ENCODE assay signal across 11 cellular contexts in the genomic region with DNA sequence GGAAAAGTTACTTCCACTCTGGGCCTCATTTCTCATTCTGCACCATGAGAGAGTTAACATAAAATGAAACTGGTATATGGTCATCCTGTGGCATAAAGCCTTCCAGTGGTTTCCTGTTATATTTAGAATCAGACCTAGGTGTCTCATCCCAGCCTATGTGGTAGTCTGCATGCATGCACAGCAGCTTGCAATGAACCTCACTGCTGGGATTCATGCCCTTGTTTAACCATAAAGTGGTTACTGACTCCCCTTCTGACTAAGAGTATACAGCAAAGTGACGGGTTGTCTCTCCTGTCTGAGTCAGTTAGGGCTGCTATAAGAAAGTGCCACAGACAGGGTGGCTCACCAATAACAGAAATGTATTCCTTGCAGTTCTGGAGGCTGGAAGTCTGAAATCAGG. TPM values are rescaled to one million over a fixed set of nuclear protein-coding genes. Genes with fewer than 3 reads are reported as not detected.
DNase-seq lines count a peak whose midpoint lies in the region; ATAC-seq and TF ChIP-seq lines count a peak whose summit lies in the region.
"Had no signal": no experiment of that assay in that cellular context is flagged by ENCODE, and none has a peak within 500 bp of the region (broad histone marks: within the 10 kb centered on the region; RNA-seq: fewer than 3 reads in every experiment).

No MANE protein-coding gene starts in this region.

- H3K4me3 Mint-ChIP-seq in activated CD8-positive, alpha-beta T cell treated with anti-CD3 and anti-CD28 coated beads for 36 hours, result no peak overlapping the region
- no peak overlapping the region for H3K4me3 Mint-ChIP-seq in stimulated activated naive CD8-positive, alpha-beta T cell treated with anti-CD3 and anti-CD28 coated beads, Interleukin-15, amount 100 ng/mL, for 72 hours

- no peaks in the 10 kb centered on the region for H3K36me3 Mint-ChIP-seq in activated CD8-positive, alpha-beta T cell treated with anti-CD3 and anti-CD28 coated beads for 36 hours (ENCODE audit: low read depth)
- H3K36me3 Mint-ChIP-seq: naive B cell had no signal

- peak; percentile 61 for ATAC-seq in HG02938 (IDR thresholded peaks at IDR 0.05; ENCODE audit: unreplicated experiment)
- ATAC-seq in activated CD8-positive, alpha-beta T cell treated with anti-CD3 and anti-CD28 coated beads for 36 hours, result peak; percentile 80
- ATAC-seq in stimulated activated naive CD8-positive, alpha-beta T cell treated with anti-CD3 and anti-CD28 coated beads, Interleukin-15, amount 100 ng/mL, for 72 hours, result peak; percentile 99
- ATAC-seq in GM18517 (IDR thresholded peaks at IDR 0.05; ENCODE audit: unreplicated experiment), result no peak

- DNase-seq in stimulated activated CD4-positive, alpha-beta T cell treated with anti-CD3 and anti-CD28 coated beads, Interleukin-1b, Interleukin-23, amount 100 ng/mL, for 48 hours, result peak; percentile 67
- DNase-seq in stimulated activated CD4-positive, alpha-beta T cell treated with anti-CD3 and anti-CD28 coated beads, Interleukin-12 subunit alpha, Interleukin-12 subunit beta, amount 100 ng/mL, for 4 hours, result no peak
- peak; percentile 65 for DNase-seq in activated CD8-positive, alpha-beta T cell treated with anti-CD3 and anti-CD28 coated beads for 36 hours
- DNase-seq in stimulated activated naive CD8-positive, alpha-beta T cell treated with anti-CD3 and anti-CD28 coated beads, Interleukin-15, amount 100 ng/mL, for 72 hours, result peak; percentile 48 to 85
- no peak for DNase-seq in effector CD4-positive, alpha-beta T cell
- DNase-seq in middle frontal gyrus (ENCODE audit: extremely low spot score, low spot score), result no peak
- DNase-seq: C1 segment of cervical spinal cord, naive B cell, NCI-H1417 treated with DMSO at 0.1 percent for 48 hours had no signal

- H3K27ac Mint-ChIP-seq in activated CD8-positive, alpha-beta T cell treated with anti-CD3 and anti-CD28 coated beads for 36 hours, result no peak overlapping the region
- no peak overlapping the region for H3K27ac Mint-ChIP-seq in stimulated activated naive CD8-positive, alpha-beta T cell treated with anti-CD3 and anti-CD28 coated beads, Interleukin-15, amount 100 ng/mL, for 72 hours

- H3K27me3 Mint-ChIP-seq in activated CD8-positive, alpha-beta T cell treated with anti-CD3 and anti-CD28 coated beads for 36 hours, result no peaks in the 10 kb centered on the region
- H3K27me3 Mint-ChIP-seq in stimulated activated naive CD8-positive, alpha-beta T cell treated with anti-CD3 and anti-CD28 coated beads, Interleukin-15, amount 100 ng/mL, for 72 hours, result peaks cover 29% of the 10 kb centered on the region

- peaks cover 16% of the 10 kb centered on the region for H3K4me1 Mint-ChIP-seq in activated CD8-positive, alpha-beta T cell treated with anti-CD3 and anti-CD28 coated beads for 36 hours (ENCODE audit: low read depth)
- H3K4me1 Mint-ChIP-seq in stimulated activated naive CD8-positive, alpha-beta T cell treated with anti-CD3 and anti-CD28 coated beads, Interleukin-15, amount 100 ng/mL, for 72 hours, result peaks cover 26% of the 10 kb centered on the region
- H3K4me1 Mint-ChIP-seq: naive B cell had no signal

- no peaks in the 10 kb centered on the region for H3K9me3 Mint-ChIP-seq in activated CD8-positive, alpha-beta T cell treated with anti-CD3 and anti-CD28 coated beads for 36 hours
- no peaks in the 10 kb centered on the region for H3K9me3 Mint-ChIP-seq in stimulated activated naive CD8-positive, alpha-beta T cell treated with anti-CD3 and anti-CD28 coated beads, Interleukin-15, amount 100 ng/mL, for 72 hours

- intact Hi-C loops in activated CD8-positive, alpha-beta T cell treated with anti-CD3 and anti-CD28 coated beads for 36 hours (cut with micrococcal nuclease), result no loop called here

- TF ChIP-seq CTCF in activated CD8-positive, alpha-beta T cell treated with anti-CD3 and anti-CD28 coated beads for 36 hours (IDR thresholded peaks at IDR 0.05), result no peak

- POLR2A ChIA-PET in activated CD8-positive, alpha-beta T cell treated with anti-CD3 and anti-CD28 coated beads for 36 hours (lab: Charles Lee), result interaction anchor here (1.9 kb wide), 1 partner anchor 10 kb away, joined by 4 read pairs; no protein-coding TSS in a partner anchor

- CTCF ChIA-PET in activated CD8-positive, alpha-beta T cell treated with anti-CD3 and anti-CD28 coated beads for 36 hours (lab: Charles Lee), result interaction anchor here (0.8 to 5.3 kb wide), 7 partner anchors 10 to 550 kb away, joined by 3 to 25 read pairs (median 8); a partner anchor contains a TSS

RNA-seq across cellular contexts. Expression of a gene that starts 14.7 kb away (rescaled TPM):
- total RNA-seq in activated CD8-positive, alpha-beta T cell treated with anti-CD3 and anti-CD28 coated beads for 36 hours, result 1 to 10 TPM; 3.7 to 4.0 TPM

Comparison
In these comparisons a context has a peak if more than half of its experiments do, and no peak if none do; other contexts are left out.
1. DNase-seq: peak in stimulated activated CD4-positive, alpha-beta T cell treated with anti-CD3 and anti-CD28 coated beads, Interleukin-1b, Interleukin-23, amount 100 ng/mL, for 48 hours (single experiment), activated CD8-positive, alpha-beta T cell treated with anti-CD3 and anti-CD28 coated beads for 36 hours (single experiment) and stimulated activated naive CD8-positive, alpha-beta T cell treated with anti-CD3 and anti-CD28 coated beads, Interleukin-15, amount 100 ng/mL, for 72 hours (2 of 2); none in stimulated activated CD4-positive, alpha-beta T cell treated with anti-CD3 and anti-CD28 coated beads, Interleukin-12 subunit alpha, Interleukin-12 subunit beta, amount 100 ng/mL, for 4 hours (single experiment), effector CD4-positive, alpha-beta T cell (single experiment) and middle frontal gyrus (single experiment).